8 cellular contexts compared by ENCODE assay signal in the genomic region with DNA sequence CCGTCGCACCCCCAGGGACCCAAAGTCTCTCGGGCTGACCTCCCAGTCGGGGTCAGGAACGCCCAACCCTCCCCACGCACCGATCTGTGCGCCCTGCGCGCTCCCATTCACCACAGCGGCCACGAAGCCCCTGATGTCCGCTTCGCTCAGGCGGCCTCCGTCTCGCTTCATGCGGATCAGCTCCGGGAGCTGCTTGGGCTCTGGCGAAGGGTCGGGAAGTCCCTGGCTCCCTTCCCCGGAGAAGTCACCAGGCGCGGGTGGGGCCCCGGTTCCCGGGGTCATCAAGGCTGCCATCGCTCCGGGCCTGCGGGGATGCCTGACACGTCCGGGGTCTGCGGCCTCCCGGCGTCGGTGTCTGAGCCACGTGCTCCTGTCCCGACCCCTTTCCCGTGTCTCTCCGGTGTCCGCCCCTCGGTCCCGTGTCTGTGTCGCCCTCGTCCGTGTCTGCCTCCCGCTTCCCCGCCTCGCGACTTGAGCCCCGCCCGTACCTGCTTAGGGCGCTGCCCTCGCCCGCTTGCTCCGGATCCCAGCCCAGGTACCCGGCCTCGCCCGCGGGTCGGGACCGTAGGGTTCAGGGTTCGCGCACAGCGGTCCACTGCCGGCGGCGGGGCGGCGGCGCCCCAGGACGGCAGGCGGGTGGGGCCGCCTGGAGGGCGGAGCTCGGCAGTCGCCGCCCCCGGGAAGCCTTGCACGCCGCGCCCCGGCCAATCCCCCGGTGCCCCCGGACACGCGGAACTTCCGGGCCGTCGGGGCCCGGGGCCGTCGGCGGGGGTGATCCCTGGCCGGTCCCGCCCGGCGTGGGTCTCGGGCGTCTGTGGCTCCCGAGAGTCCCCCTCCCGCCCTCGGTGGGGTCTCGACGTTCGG. TPM values are rescaled to one million over a fixed set of nuclear protein-coding genes. Genes with fewer than 3 reads are reported as not detected.
DNase-seq lines count a peak whose midpoint lies in the region; ATAC-seq, FAIRE-seq and TF ChIP-seq lines count a peak whose summit lies in the region.

A gene with protein sequence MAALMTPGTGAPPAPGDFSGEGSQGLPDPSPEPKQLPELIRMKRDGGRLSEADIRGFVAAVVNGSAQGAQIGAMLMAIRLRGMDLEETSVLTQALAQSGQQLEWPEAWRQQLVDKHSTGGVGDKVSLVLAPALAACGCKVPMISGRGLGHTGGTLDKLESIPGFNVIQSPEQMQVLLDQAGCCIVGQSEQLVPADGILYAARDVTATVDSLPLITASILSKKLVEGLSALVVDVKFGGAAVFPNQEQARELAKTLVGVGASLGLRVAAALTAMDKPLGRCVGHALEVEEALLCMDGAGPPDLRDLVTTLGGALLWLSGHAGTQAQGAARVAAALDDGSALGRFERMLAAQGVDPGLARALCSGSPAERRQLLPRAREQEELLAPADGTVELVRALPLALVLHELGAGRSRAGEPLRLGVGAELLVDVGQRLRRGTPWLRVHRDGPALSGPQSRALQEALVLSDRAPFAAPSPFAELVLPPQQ (minus strand): TSS at position 597 of the 864 bp plus-strand sequence. CDS start 303 bp downstream, at position 294.

- peak; percentile 65 for DNase-seq in GM12891 (ENCODE audit: insufficient read length, low spot score)
- peak in 40 of 76 experiments; percentile 17 to 76 (median 53) for DNase-seq in HUDEP-2 (lab: John Stamatoyannopoulos, UW; ENCODE audit: unreplicated experiment in 76 of 76)
- DNase-seq in activated CD8-positive, alpha-beta memory T cell treated with anti-CD3 and anti-CD28 coated beads for 24 hours, result peak; percentile 89
- DNase-seq in naive thymus-derived CD8-positive, alpha-beta T cell, result peak in 7 of 10 donors; percentile 37 to 66 (median 47)
- peak; percentile 57 to 60 for DNase-seq in thyroid gland
- DNase-seq in NCI-H526 treated with DMSO at 0.1 percent for 48 hours (lab: John Stamatoyannopoulos, UW), result no peak
- no peak for DNase-seq in NCI-H1694 treated with DMSO at 0.1 percent for 48 hours (lab: John Stamatoyannopoulos, UW)

- no peak; the same call in none of the 2 replicates for TF ChIP-seq POLR2A in GM12891 (IDR thresholded peaks at IDR 0.05; ENCODE audit: low read depth, low read length)
- peak; percentile 23 to 71 for TF ChIP-seq POLR2A in thyroid gland (IDR thresholded peaks at IDR 0.05)

- H3K9me3 ChIP-seq in esophagus (ENCODE audit: control insufficient read depth in 2 of 2, insufficient read depth in 1 of 2, low read depth in 1 of 2, low read length in 1 of 2) (no peaks in the 10 kb centered on the region), thyroid gland (no peaks in the 10 kb centered on the region)

- H3K4me1 Mint-ChIP-seq in naive thymus-derived CD8-positive, alpha-beta T cell, result peaks cover 22 to 50% (median 37%) of the 10 kb centered on the region in 4 donors

- peak within 1 kb of the TSS; percentile 96 to 99 for H3K27ac ChIP-seq in esophagus (ENCODE audit: low read depth in 2 of 2, low read length in 1 of 2)
- H3K27ac ChIP-seq in thyroid gland, result peak within 1 kb of the TSS; percentile 81 to 99 (median 85)

- ATAC-seq in naive thymus-derived CD8-positive, alpha-beta T cell, result no peak

- peaks cover 0 to 11% (median 0%) of the 10 kb centered on the region in 5 donors for H3K27me3 Mint-ChIP-seq in naive thymus-derived CD8-positive, alpha-beta T cell

- H3K36me3 Mint-ChIP-seq in naive thymus-derived CD8-positive, alpha-beta T cell, result no peaks in the 10 kb centered on the region

- H3K4me3 ChIP-seq in esophagus (ENCODE audit: low read depth in 1 of 2, low read length in 2 of 2) (peak within 1 kb of the TSS; percentile 59 to 63), thyroid gland (replicated peaks in 1 of 3) (peak within 1 kb of the TSS; percentile 2 to 81 (median 28))

- peak within 1 kb of the TSS; percentile 79 to 91 (median 88) for H3K4me3 Mint-ChIP-seq in naive thymus-derived CD8-positive, alpha-beta T cell

- TF ChIP-seq CTCF in thyroid gland (IDR thresholded peaks at IDR 0.05), result no peak

- no peak for FAIRE-seq in GM12891 (lab: Jason Lieb, UNC)

- peak within 1 kb of the TSS in 9 of 10 donors; percentile 86 to 97 (median 92) for H3K27ac Mint-ChIP-seq in naive thymus-derived CD8-positive, alpha-beta T cell

- intact Hi-C loops in thyroid gland (cut with DNase I), result no loop called here

- POLR2A ChIA-PET in naive thymus-derived CD8-positive, alpha-beta T cell (lab: Charles Lee), result interaction anchor here (0.6 to 6.6 kb wide), 10 partner anchors 9 to 339 kb away, joined by 3 to 121 read pairs (median 5); a partner anchor contains a TSS

- 7 to 9% methylated on average over 98 to 105 of the region's 105 CpGs for WGBS in esophagus, 2 donors
- WGBS in thyroid gland, 2 donors, result 44% methylated on average over 14 of the region's 105 CpGs; no CpG with 5 or more reads in 1 of the 2 donors

- H3K27me3 ChIP-seq in esophagus (ENCODE audit: control insufficient read depth in 1 of 2, insufficient read depth in 2 of 2, low read length in 2 of 2) (no peaks in the 10 kb centered on the region), thyroid gland (no peaks in the 10 kb centered on the region)

- H3K36me3 ChIP-seq in esophagus (ENCODE audit: control insufficient read depth in 2 of 2, insufficient read depth in 2 of 2, low read length in 1 of 2), result no peaks in the 10 kb centered on the region
- no peaks in the 10 kb centered on the region for H3K36me3 ChIP-seq in thyroid gland

- H3K9me3 Mint-ChIP-seq in naive thymus-derived CD8-positive, alpha-beta T cell, result no peaks in the 10 kb centered on the region

- H3K4me1 ChIP-seq in esophagus (ENCODE audit: control insufficient read depth in 2 of 2, insufficient read depth in 2 of 2, low read length in 1 of 2), result peaks cover 5 to 27% of the 10 kb centered on the region in 2 donors
- H3K4me1 ChIP-seq in thyroid gland, result peaks cover 37 to 49% of the 10 kb centered on the region in 2 donors

TF ChIP-seq in GM12891, 5 proteins besides CTCF, POLR2A, EP300 and RAD21:
- TF ChIP-seq POLR2AphosphoS5 (IDR thresholded peaks at IDR 0.05; ENCODE audit: low read depth, low read length) (no peak), POU2F2 (IDR thresholded peaks at IDR 0.05; ENCODE audit: low read depth, low read length) (peak; percentile 35; the same call in 1 of the 2 replicates)

RNA-seq across cellular contexts. Expression of the gene that starts here (rescaled TPM):
- polyA plus RNA-seq in GM12891 (2012; ENCODE audit: low read depth, missing spikeins), result 14.0 TPM
- polyA plus RNA-seq in esophagus, result 10 to 100 TPM; 35.7 to 48.0 TPM
- total RNA-seq in naive thymus-derived CD8-positive, alpha-beta T cell, result 1 to 10 TPM; 2.1 to 3.4 TPM
- polyA plus RNA-seq in naive thymus-derived CD8-positive, alpha-beta T cell, result 1 to 10 TPM; 1.9 to 5.5 (median 3.1) TPM
- 10 to 100 TPM; 28.0 to 61.0 (median 33.6) TPM for total RNA-seq in thyroid gland

Comparison
In these comparisons a context has a peak if more than half of its experiments do, and no peak if none do; other contexts are left out.
1. RNA of the gene that starts here (total RNA-seq): 28.0 to 61.0 TPM in thyroid gland; 2.1 to 3.4 TPM in naive thymus-derived CD8-positive, alpha-beta T cell; every median in the first group is over 4 times any median in the second.
2. RNA of the gene that starts here (polyA plus RNA-seq): 35.7 to 48.0 TPM in esophagus; 1.9 to 5.5 TPM in naive thymus-derived CD8-positive, alpha-beta T cell; every median in the first group is over 4 times any median in the second.
3. DNase-seq: peak in GM12891 (single experiment), HUDEP-2 (40 of 76), activated CD8-positive, alpha-beta memory T cell treated with anti-CD3 and anti-CD28 coated beads for 24 hours (single experiment), naive thymus-derived CD8-positive, alpha-beta T cell (7 of 10) and thyroid gland (2 of 2); none in NCI-H526 treated with DMSO at 0.1 percent for 48 hours (single experiment) and NCI-H1694 treated with DMSO at 0.1 percent for 48 hours (single experiment).